Comparison of ENCODE assay signal across 9 cellular contexts in the genomic region with DNA sequence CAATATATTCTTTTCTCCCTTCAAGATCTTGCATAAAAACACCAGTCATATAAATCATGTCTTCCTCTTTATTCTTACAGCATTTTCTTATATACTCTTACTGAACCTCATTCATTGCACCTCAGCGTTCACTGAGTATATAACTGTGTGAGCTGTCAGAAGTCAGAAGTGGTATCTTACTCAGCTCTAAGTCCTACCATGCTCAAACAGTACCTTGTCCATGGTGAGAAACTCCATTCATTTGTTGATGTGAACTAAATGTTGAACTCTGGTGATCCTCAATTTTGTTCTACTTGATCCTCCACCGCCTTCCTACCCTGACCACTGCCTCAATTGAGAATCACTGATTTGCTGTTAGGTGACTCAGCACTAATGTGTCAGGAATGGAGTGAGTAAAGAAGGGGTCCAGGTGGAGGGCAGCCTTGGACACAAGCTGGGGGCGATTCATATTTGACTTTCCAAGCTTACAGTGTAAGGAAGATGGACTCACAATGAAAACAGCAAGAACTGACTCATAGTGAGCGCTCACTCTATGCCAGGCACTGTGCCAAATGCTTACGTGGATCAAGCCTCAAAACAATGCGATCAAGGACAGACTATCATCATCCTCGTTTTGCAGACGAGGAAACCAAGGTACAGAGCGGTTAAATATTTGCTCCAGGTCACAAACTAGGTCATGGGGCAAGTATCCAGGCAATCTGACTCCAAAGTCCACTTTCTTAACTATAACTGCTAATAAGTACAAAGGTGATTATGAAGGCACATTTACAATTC. TPM values are rescaled to one million over a fixed set of nuclear protein-coding genes. Genes with fewer than 3 reads are reported as not detected.
DNase-seq lines count a peak whose midpoint lies in the region; ATAC-seq, FAIRE-seq and TF ChIP-seq lines count a peak whose summit lies in the region.
"Had no signal": no experiment of that assay in that cellular context is flagged by ENCODE, and none has a peak within 500 bp of the region (broad histone marks: within the 10 kb centered on the region; RNA-seq: fewer than 3 reads in every experiment).

No MANE protein-coding gene starts in this region.

- POLR2A ChIA-PET in activated CD4-positive, alpha-beta T cell treated with anti-CD3 and anti-CD28 coated beads for 36 hours (lab: Charles Lee) = no interaction called here
- POLR2A ChIA-PET in PC-9 (lab: Charles Lee; ENCODE audit: unreplicated experiment) = interaction anchor here (0.6 kb wide), 1 partner anchor 26 kb away, joined by 5 read pairs; no protein-coding TSS in a partner anchor

- peaks cover 29% of the 10 kb centered on the region for H3K4me1 Mint-ChIP-seq in activated CD4-positive, alpha-beta T cell treated with anti-CD3 and anti-CD28 coated beads for 36 hours
- peaks cover 19% of the 10 kb centered on the region for H3K4me1 Mint-ChIP-seq in mesothelial cell of epicardium

- peak overlapping the region; percentile 67 for H3K4me2 ChIP-seq in PC-9

- ATAC-seq in activated CD4-positive, alpha-beta T cell treated with anti-CD3 and anti-CD28 coated beads for 36 hours = peak; percentile 79
- no peak for ATAC-seq in lower lobe of right lung

- H3K4me1 ChIP-seq in PC-9 (replicated peaks; ENCODE audit: insufficient read depth) = peaks cover 80% of the 10 kb centered on the region
- H3K4me1 ChIP-seq in small intestine (ENCODE audit: control insufficient read depth in 2 of 2, insufficient read depth in 1 of 2, low read depth in 1 of 2, low read length in 1 of 2) = peaks cover 4 to 15% of the 10 kb centered on the region in 2 donors
- H3K4me1 ChIP-seq in lower lobe of right lung = peaks cover 38% of the 10 kb centered on the region

- H3K27me3 Mint-ChIP-seq in activated CD4-positive, alpha-beta T cell treated with anti-CD3 and anti-CD28 coated beads for 36 hours = no peaks in the 10 kb centered on the region
- H3K27me3 Mint-ChIP-seq in mesothelial cell of epicardium (ENCODE audit: low read depth) = no peaks in the 10 kb centered on the region
- H3K27me3 Mint-ChIP-seq: CD8-positive, alpha-beta memory T cell had no signal

- intact Hi-C loops in activated CD4-positive, alpha-beta T cell treated with anti-CD3 and anti-CD28 coated beads for 36 hours (cut with DNase I, micrococcal nuclease) = no loop called here
- intact Hi-C loops in PC-9 (cut with micrococcal nuclease; ENCODE audit: unreplicated experiment) = loop anchor here (1.0 kb wide), 1 partner anchor 14 kb away; a partner anchor contains a TSS
- intact Hi-C loops in lower lobe of right lung (cut with DNase I) = no loop called here

- H3K27ac ChIP-seq in PC-9 = peak overlapping the region; percentile 88
- peak overlapping the region; percentile 74 to 78 for H3K27ac ChIP-seq in small intestine (ENCODE audit: low read depth in 1 of 2, low read length in 1 of 2)
- H3K27ac ChIP-seq in lower lobe of right lung = no peak overlapping the region

- H3K4me3 Mint-ChIP-seq in activated CD4-positive, alpha-beta T cell treated with anti-CD3 and anti-CD28 coated beads for 36 hours = no peak overlapping the region
- H3K4me3 Mint-ChIP-seq in mesothelial cell of epicardium = no peak overlapping the region
- H3K4me3 Mint-ChIP-seq: CD8-positive, alpha-beta memory T cell had no signal

- H3K4me3 ChIP-seq in PC-9 = no peak overlapping the region; the same call in 1 of the 2 replicates
- H3K4me3 ChIP-seq in epithelial cell of proximal tubule (ENCODE audit: low read depth, low read length) = no peak overlapping the region
- no peak overlapping the region for H3K4me3 ChIP-seq in small intestine (ENCODE audit: low read depth in 1 of 2, low read length in 2 of 2)
- no peak overlapping the region for H3K4me3 ChIP-seq in lower lobe of right lung

- no peaks in the 10 kb centered on the region for H4K20me1 ChIP-seq in PC-9 (ENCODE audit: insufficient read depth)

- H3K36me3 ChIP-seq in PC-9 (ENCODE audit: low read depth) (no peaks in the 10 kb centered on the region; the same call in 1 of the 2 replicates), small intestine (ENCODE audit: control insufficient read depth in 2 of 2, insufficient read depth in 2 of 2, low read length in 2 of 2) (no peaks in the 10 kb centered on the region), lower lobe of right lung (peaks cover 21% of the 10 kb centered on the region)

- FAIRE-seq in small intestine (lab: Jason Lieb, UNC) = no peak

- no peaks in the 10 kb centered on the region for H3K9me2 ChIP-seq in PC-9 (ENCODE audit: insufficient read depth)

- no peaks in the 10 kb centered on the region for H3K9me3 ChIP-seq in PC-9 (ENCODE audit: insufficient read depth, low read depth)
- no peaks in the 10 kb centered on the region for H3K9me3 ChIP-seq in small intestine (ENCODE audit: control insufficient read depth, low read depth)
- no peaks in the 10 kb centered on the region for H3K9me3 ChIP-seq in lower lobe of right lung

- CTCF ChIA-PET in activated CD4-positive, alpha-beta T cell treated with anti-CD3 and anti-CD28 coated beads for 36 hours (lab: Charles Lee) = interaction anchor here (0.5 to 1.5 kb wide), 4 partner anchors 11 to 901 kb away, joined by 3 to 5 read pairs (median 3); no protein-coding TSS in a partner anchor
- CTCF ChIA-PET in PC-9 (lab: Charles Lee) = no interaction called here

- TF ChIP-seq CTCF in PC-9 (conservative IDR thresholded peaks at IDR 0.05) (no peak), epithelial cell of proximal tubule (conservative IDR thresholded peaks at IDR 0.05; ENCODE audit: low read depth, low read length) (no peak), mesothelial cell of epicardium (IDR thresholded peaks at IDR 0.05; ENCODE audit: unreplicated experiment) (no peak), lower lobe of right lung (IDR thresholded peaks at IDR 0.05) (no peak)

- peak overlapping the region; percentile 38 for H3K27ac Mint-ChIP-seq in activated CD4-positive, alpha-beta T cell treated with anti-CD3 and anti-CD28 coated beads for 36 hours
- H3K27ac Mint-ChIP-seq in mesothelial cell of epicardium = no peak overlapping the region

- no peak overlapping the region for H2AFZ ChIP-seq in PC-9

- no peaks in the 10 kb centered on the region for H3K9me3 Mint-ChIP-seq in activated CD4-positive, alpha-beta T cell treated with anti-CD3 and anti-CD28 coated beads for 36 hours (ENCODE audit: low read depth)
- no peaks in the 10 kb centered on the region for H3K9me3 Mint-ChIP-seq in mesothelial cell of epicardium
- H3K9me3 Mint-ChIP-seq: CD8-positive, alpha-beta memory T cell had no signal

- H3K79me2 ChIP-seq in PC-9 (ENCODE audit: low read depth) = peaks cover 37% of the 10 kb centered on the region

- WGBS in small intestine, 3 donors = 32 to 61% (median 35%) methylated on average over 9 of the region's 9 CpGs

- H3F3A ChIP-seq in PC-9 (ENCODE audit: insufficient read depth, low read depth) = peaks cover 51% of the 10 kb centered on the region

- peaks cover 20% of the 10 kb centered on the region for H3K36me3 Mint-ChIP-seq in activated CD4-positive, alpha-beta T cell treated with anti-CD3 and anti-CD28 coated beads for 36 hours (ENCODE audit: low read depth)
- H3K36me3 Mint-ChIP-seq in mesothelial cell of epicardium = peaks cover 12% of the 10 kb centered on the region

- DNase-seq in activated CD4-positive, alpha-beta T cell treated with anti-CD3 and anti-CD28 coated beads for 36 hours = peak; percentile 74
- DNase-seq in activated CD4-positive, alpha-beta T cell treated with anti-CD3 and anti-CD28 coated beads, Interleukin-2, amount 50 U/mL, for 1 hour = no peak
- peak; percentile 73 to 91 for DNase-seq in PC-9
- peak; percentile 92 for DNase-seq in epithelial cell of proximal tubule (ENCODE audit: low read depth)
- peak; percentile 100 for DNase-seq in small intestine
- DNase-seq in mesothelial cell of epicardium (ENCODE audit: low spot score in 2 of 2, unreplicated experiment in 2 of 2) = no peak
- no peak for DNase-seq in lower lobe of right lung
- no peak for DNase-seq in NCI-H2171 (lab: John Stamatoyannopoulos, UW)

- H3K27me3 ChIP-seq in PC-9 (ENCODE audit: insufficient read depth, low read depth) = no peaks in the 10 kb centered on the region
- H3K27me3 ChIP-seq in small intestine (ENCODE audit: control insufficient read depth in 2 of 2, insufficient read depth in 2 of 2, low read length in 2 of 2) = no peaks in the 10 kb centered on the region
- no peaks in the 10 kb centered on the region for H3K27me3 ChIP-seq in lower lobe of right lung (ENCODE audit: low read depth)

- BruUV-seq in PC-9 (replicated peaks; lab: Mats Ljungman, UMichigan) = no TSS peak

RNA-seq across cellular contexts. Expression of a gene that starts 13.5 kb away (rescaled TPM):
- total RNA-seq in activated CD4-positive, alpha-beta T cell treated with anti-CD3 and anti-CD28 coated beads for 36 hours = 10 to 100 TPM; 27.5 to 33.7 TPM
- total RNA-seq in PC-9 (2021) (32.6 and 33.1 TPM in 2 replicates), epithelial cell of proximal tubule (30.0 and 34.8 TPM in 2 replicates), mesothelial cell of epicardium (20.9 to 24.4 TPM (median 24.2 TPM) in 3 replicates), lower lobe of right lung (29.6 TPM)
- 10 to 100 TPM; 28.8 to 94.6 (median 59.4) TPM for polyA plus RNA-seq in small intestine

RNA-seq across cellular contexts. Expression of a gene that starts 13.9 kb away (rescaled TPM):
- total RNA-seq in activated CD4-positive, alpha-beta T cell treated with anti-CD3 and anti-CD28 coated beads for 36 hours = 10 to 100 TPM; 41.5 to 43.6 TPM
- total RNA-seq in PC-9 (2021) (27.4 and 33.0 TPM in 2 replicates), epithelial cell of proximal tubule (21.7 and 43.2 TPM in 2 replicates), mesothelial cell of epicardium (36.4 to 44.3 TPM (median 41.2 TPM) in 3 replicates), lower lobe of right lung (28.4 TPM)
- polyA plus RNA-seq in small intestine = 10 to 100 TPM; 54.5 to 95.9 (median 63.8) TPM

RNA-seq across cellular contexts. Expression of a gene that starts 23.6 kb away (rescaled TPM):
- under 1 TPM; 0.58 to 0.80 TPM for total RNA-seq in activated CD4-positive, alpha-beta T cell treated with anti-CD3 and anti-CD28 coated beads for 36 hours
- total RNA-seq in PC-9 (2021) (0.23 and 0.33 TPM in 2 replicates), epithelial cell of proximal tubule (0.63 and 2.7 TPM in 2 replicates), mesothelial cell of epicardium (0.44 to 0.47 TPM (median 0.45 TPM) in 3 replicates), lower lobe of right lung (2.4 TPM)
- polyA plus RNA-seq in small intestine = under 1 TPM in 2 of 3 donors, not detected in 1; 0.88 to 0.89 TPM

RNA-seq across cellular contexts. Expression of a gene that starts 29.5 kb away (rescaled TPM):
- total RNA-seq in activated CD4-positive, alpha-beta T cell treated with anti-CD3 and anti-CD28 coated beads for 36 hours = 10 to 100 TPM; 32.8 to 41.1 TPM
- total RNA-seq in PC-9 (2021) (1.2 and 1.5 TPM in 2 replicates), epithelial cell of proximal tubule (87.2 and 113 TPM in 2 replicates), mesothelial cell of epicardium (12.6 to 15.8 TPM (median 14.4 TPM) in 3 replicates), lower lobe of right lung (99.5 TPM)
- polyA plus RNA-seq in small intestine = 100 to 1,000 TPM in 2 of 3 donors, 10 to 100 TPM in 1; 96.7 to 150 (median 145) TPM

RNA-seq across cellular contexts. Expression of a gene that starts 35.1 kb away (rescaled TPM):
- not detected for total RNA-seq in activated CD4-positive, alpha-beta T cell treated with anti-CD3 and anti-CD28 coated beads for 36 hours
- total RNA-seq in PC-9 (2021) = 0.55 and 0.65 TPM in 2 replicates
- not detected in 2 replicates for total RNA-seq in epithelial cell of proximal tubule
- polyA plus RNA-seq in small intestine = 100 to 1,000 TPM; 104 to 348 (median 348) TPM
- 0.63 to 1.7 TPM (median 1.2 TPM) in 3 replicates for total RNA-seq in mesothelial cell of epicardium
- total RNA-seq in lower lobe of right lung = 0.53 TPM
- total RNA-seq: CD8-positive, alpha-beta memory T cell had no signal
- polyA plus RNA-seq: CD8-positive, alpha-beta memory T cell had no signal

Comparison
In these comparisons a context has a peak if more than half of its experiments do, and no peak if none do; other contexts are left out.
1. DNase-seq: peak in activated CD4-positive, alpha-beta T cell treated with anti-CD3 and anti-CD28 coated beads for 36 hours (single experiment), PC-9 (2 of 2), epithelial cell of proximal tubule (single experiment) and small intestine (single experiment); none in activated CD4-positive, alpha-beta T cell treated with anti-CD3 and anti-CD28 coated beads, Interleukin-2, amount 50 U/mL, for 1 hour (single experiment), mesothelial cell of epicardium (0 of 2), lower lobe of right lung (single experiment) and NCI-H2171 (single experiment).